ENCODE assay signal across 1 cellular context in the genomic region with DNA sequence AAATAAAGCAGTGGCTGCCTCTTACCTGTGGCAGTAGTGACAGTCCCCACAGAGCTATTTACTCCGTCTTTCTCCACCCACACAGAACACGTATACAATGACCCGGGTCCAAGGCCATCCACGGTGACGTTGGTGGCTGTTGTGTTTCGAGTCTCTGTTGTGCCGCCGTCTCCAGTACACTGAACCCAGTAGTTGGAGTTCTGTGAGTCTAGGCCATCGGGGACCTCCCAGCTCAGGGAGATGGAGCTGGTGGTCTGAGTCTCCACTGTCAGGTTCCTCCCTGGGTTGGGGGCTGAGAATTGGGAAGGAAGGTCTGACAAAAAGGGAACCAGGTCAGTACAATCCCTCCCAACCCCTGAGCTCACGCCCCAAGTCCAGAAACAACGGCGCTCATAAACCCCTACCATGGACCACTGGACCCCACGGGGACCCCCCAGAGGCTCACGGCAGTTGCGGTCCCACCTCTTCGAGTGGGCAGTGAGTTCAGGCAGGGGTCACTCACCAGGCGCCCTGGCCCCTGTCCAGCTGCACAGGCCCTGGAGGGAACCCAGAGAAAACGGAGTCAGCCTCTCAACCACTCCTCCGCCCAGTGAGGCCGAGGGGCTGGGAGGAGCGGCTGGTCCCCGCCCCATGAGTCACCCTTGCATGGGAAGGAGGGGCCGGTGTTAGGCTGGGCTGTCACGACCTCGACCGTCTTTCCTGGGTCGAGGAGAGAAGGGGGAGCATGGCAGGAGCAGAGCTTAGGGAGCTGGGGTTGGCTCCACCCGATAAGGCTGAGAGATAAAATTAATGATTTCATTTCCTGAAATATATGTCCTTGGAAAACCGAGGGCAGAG.
TF ChIP-seq lines count a peak whose summit lies in the region.

No MANE protein-coding gene starts in this region.

TF ChIP-seq in HepG2, 621 proteins besides CTCF, POLR2A, EP300 and RAD21 (continued from another document and continues in another):
- no peak for TF ChIP-seq ARID3A (IDR thresholded peaks at IDR 0.05; ENCODE audit: low read depth, low read length)
- peak; percentile 8; the same call in 1 of the 2 replicates for TF ChIP-seq ZBTB33 (CRISPR knock-in tag; IDR thresholded peaks at IDR 0.05)
- peak; percentile 64; the same call in 1 of the 3 replicates for TF ChIP-seq MXI1 (IDR thresholded peaks at IDR 0.05; ENCODE audit: borderline replicate concordance, low read depth, low read length)
- peak; percentile 71 for TF ChIP-seq TBL1XR1 (IDR thresholded peaks at IDR 0.05; ENCODE audit: borderline replicate concordance, low read length, partially characterized antibody)
- TF ChIP-seq MED1 (CRISPR knock-in tag; IDR thresholded peaks at IDR 0.05): peak; percentile 82
- TF ChIP-seq YEATS4 (CRISPR knock-in tag; IDR thresholded peaks at IDR 0.05; ENCODE audit: borderline replicate concordance): peak; percentile 66; the same call in 1 of the 2 replicates
- TF ChIP-seq GATAD1 (CRISPR knock-in tag; IDR thresholded peaks at IDR 0.05): peak; percentile 33; the same call in 1 of the 2 replicates
- no peak for TF ChIP-seq ZNF513 (CRISPR knock-in tag; conservative IDR thresholded peaks at IDR 0.05)
- TF ChIP-seq ZNF512 (CRISPR knock-in tag; IDR thresholded peaks at IDR 0.05): no peak
- TF ChIP-seq ZNF800 (CRISPR knock-in tag; IDR thresholded peaks at IDR 0.05): no peak
- peak; percentile 92; the same call in 1 of the 2 replicates for TF ChIP-seq SNAPC5 (CRISPR knock-in tag; IDR thresholded peaks at IDR 0.05; ENCODE audit: borderline replicate concordance)
- no peak for TF ChIP-seq SOX6 (IDR thresholded peaks at IDR 0.05)
- TF ChIP-seq SOX6 (CRISPR knock-in tag; IDR thresholded peaks at IDR 0.05): peak; percentile 91
- 0 out of 2 replicates have a peak, but pooled peaks have one; percentile 78 for TF ChIP-seq ZNF619 (CRISPR knock-in tag; IDR thresholded peaks at IDR 0.05)
- peak; percentile 48; the same call in 1 of the 2 replicates for TF ChIP-seq AHR (CRISPR knock-in tag; IDR thresholded peaks at IDR 0.05)
- peak; percentile 84 for TF ChIP-seq POLR2AphosphoS5 (IDR thresholded peaks at IDR 0.05; ENCODE audit: low read depth, low read length)
- peak; percentile 66; the same call in 1 of the 2 replicates for TF ChIP-seq ZNF776 (CRISPR knock-in tag; IDR thresholded peaks at IDR 0.05)
- TF ChIP-seq THAP11 (CRISPR knock-in tag; IDR thresholded peaks at IDR 0.05): peak; percentile 73
- TF ChIP-seq, protein P1, sequence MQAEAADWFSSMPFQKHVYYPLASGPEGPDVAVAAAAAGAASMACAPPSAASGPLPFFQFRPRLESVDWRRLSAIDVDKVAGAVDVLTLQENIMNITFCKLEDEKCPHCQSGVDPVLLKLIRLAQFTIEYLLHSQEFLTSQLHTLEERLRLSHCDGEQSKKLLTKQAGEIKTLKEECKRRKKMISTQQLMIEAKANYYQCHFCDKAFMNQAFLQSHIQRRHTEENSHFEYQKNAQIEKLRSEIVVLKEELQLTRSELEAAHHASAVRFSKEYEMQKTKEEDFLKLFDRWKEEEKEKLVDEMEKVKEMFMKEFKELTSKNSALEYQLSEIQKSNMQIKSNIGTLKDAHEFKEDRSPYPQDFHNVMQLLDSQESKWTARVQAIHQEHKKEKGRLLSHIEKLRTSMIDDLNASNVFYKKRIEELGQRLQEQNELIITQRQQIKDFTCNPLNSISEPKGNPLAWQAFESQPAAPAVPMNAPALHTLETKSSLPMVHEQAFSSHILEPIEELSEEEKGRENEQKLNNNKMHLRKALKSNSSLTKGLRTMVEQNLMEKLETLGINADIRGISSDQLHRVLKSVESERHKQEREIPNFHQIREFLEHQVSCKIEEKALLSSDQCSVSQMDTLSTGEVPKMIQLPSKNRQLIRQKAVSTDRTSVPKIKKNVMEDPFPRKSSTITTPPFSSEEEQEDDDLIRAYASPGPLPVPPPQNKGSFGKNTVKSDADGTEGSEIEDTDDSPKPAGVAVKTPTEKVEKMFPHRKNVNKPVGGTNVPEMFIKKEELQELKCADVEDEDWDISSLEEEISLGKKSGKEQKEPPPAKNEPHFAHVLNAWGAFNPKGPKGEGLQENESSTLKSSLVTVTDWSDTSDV (CRISPR knock-in tag; IDR thresholded peaks at IDR 0.05): no peak
- no peak for TF ChIP-seq ATF5 (CRISPR knock-in tag; IDR thresholded peaks at IDR 0.05; ENCODE audit: low read depth)
- peak; percentile 90 for TF ChIP-seq HNF4A (CRISPR knock-in tag; IDR thresholded peaks at IDR 0.05)
- TF ChIP-seq ZFP90 (CRISPR knock-in tag; IDR thresholded peaks at IDR 0.05; ENCODE audit: borderline replicate concordance): peak; percentile 93
- peak; percentile 82; the same call in 1 of the 2 replicates for TF ChIP-seq YEATS2 (CRISPR knock-in tag; IDR thresholded peaks at IDR 0.05; ENCODE audit: borderline replicate concordance)
- peak; percentile 24; the same call in 1 of the 2 replicates for TF ChIP-seq KAT8 (CRISPR knock-in tag; IDR thresholded peaks at IDR 0.05)
- 0 out of 2 replicates have a peak, but pooled peaks have one; percentile 37 for TF ChIP-seq AKAP8 (CRISPR knock-in tag; IDR thresholded peaks at IDR 0.05)
- no peak for TF ChIP-seq ZC3H4 (CRISPR knock-in tag; IDR thresholded peaks at IDR 0.05; ENCODE audit: borderline replicate concordance)
- peak; percentile 96 for TF ChIP-seq FOSL1 (CRISPR knock-in tag; IDR thresholded peaks at IDR 0.05; ENCODE audit: borderline replicate concordance)
- TF ChIP-seq, protein P2, sequence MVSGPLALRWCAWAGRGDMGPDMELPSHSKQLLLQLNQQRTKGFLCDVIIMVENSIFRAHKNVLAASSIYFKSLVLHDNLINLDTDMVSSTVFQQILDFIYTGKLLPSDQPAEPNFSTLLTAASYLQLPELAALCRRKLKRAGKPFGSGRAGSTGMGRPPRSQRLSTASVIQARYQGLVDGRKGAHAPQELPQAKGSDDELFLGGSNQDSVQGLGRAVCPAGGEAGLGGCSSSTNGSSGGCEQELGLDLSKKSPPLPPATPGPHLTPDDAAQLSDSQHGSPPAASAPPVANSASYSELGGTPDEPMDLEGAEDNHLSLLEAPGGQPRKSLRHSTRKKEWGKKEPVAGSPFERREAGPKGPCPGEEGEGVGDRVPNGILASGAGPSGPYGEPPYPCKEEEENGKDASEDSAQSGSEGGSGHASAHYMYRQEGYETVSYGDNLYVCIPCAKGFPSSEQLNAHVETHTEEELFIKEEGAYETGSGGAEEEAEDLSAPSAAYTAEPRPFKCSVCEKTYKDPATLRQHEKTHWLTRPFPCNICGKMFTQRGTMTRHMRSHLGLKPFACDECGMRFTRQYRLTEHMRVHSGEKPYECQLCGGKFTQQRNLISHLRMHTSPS (CRISPR knock-in tag; IDR thresholded peaks at IDR 0.05; ENCODE audit: low read depth): no peak
- peak; percentile 83 for TF ChIP-seq POLR2AphosphoS2 (IDR thresholded peaks at IDR 0.05; ENCODE audit: low read depth, low read length)
- TF ChIP-seq TAF15 (IDR thresholded peaks at IDR 0.05; ENCODE audit: low read depth, low read length, poor library complexity, severe bottlenecking): no peak
- TF ChIP-seq ZBTB38 (CRISPR knock-in tag; IDR thresholded peaks at IDR 0.05): peak; percentile 17; the same call in 1 of the 2 replicates
- no peak for TF ChIP-seq ZNF446 (CRISPR knock-in tag; IDR thresholded peaks at IDR 0.05)
- TF ChIP-seq MNT (IDR thresholded peaks at IDR 0.05): 0 out of 2 replicates have a peak, but pooled peaks have one; percentile 10
- TF ChIP-seq ZNF781 (CRISPR knock-in tag; IDR thresholded peaks at IDR 0.05; ENCODE audit: borderline replicate concordance, not compliant biosample characterization): no peak
- TF ChIP-seq SIN3B (IDR thresholded peaks at IDR 0.05; ENCODE audit: low read length): no peak
- peak; percentile 20; the same call in 1 of the 2 replicates for TF ChIP-seq ZNF614 (CRISPR knock-in tag; IDR thresholded peaks at IDR 0.05; ENCODE audit: borderline replicate concordance)
- TF ChIP-seq RXRA (CRISPR knock-in tag; IDR thresholded peaks at IDR 0.05): peak; percentile 89
- TF ChIP-seq ZNF83 (CRISPR knock-in tag; IDR thresholded peaks at IDR 0.05; ENCODE audit: borderline replicate concordance): peak; percentile 86; the same call in 1 of the 2 replicates
